ENCODE assay signal across 29 cellular contexts in the genomic region with DNA sequence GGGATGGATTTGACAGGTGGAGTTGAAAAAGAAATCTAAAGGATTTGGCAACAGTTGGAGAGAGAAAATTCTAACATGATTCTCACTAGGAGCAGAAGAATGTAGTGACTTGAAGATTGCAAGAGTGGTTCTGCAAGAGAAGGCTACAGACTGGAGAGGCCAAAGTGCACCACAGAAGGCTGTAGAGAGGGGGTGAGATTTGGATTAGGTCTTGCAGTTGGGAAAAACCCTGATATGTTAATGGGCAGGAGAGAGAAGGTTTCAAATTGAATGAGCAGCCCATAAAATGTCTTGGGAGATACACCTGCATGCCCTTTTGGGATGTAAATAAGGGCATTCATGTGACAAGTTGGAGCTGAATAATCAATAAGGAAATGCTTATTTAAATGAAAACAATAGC. TPM values are rescaled to one million over a fixed set of nuclear protein-coding genes. Genes with fewer than 3 reads are reported as not detected.
A peak's percentile ranks its signal among the peaks of the same experiment; 100 is the strongest.
DNase-seq lines count a peak whose midpoint lies in the region; ATAC-seq and TF ChIP-seq lines count a peak whose summit lies in the region.
"Had no signal": no experiment of that assay in that cellular context is flagged by ENCODE, and none has a peak within 500 bp of the region (broad histone marks: within the 10 kb centered on the region; RNA-seq: fewer than 3 reads in every experiment).

No MANE protein-coding gene starts in this region.

- H3K27me3 ChIP-seq in CD4-positive, alpha-beta T cell (ENCODE audit: control insufficient read depth, insufficient read depth, low read length): no peaks in the 10 kb centered on the region

- no peaks in the 10 kb centered on the region for H3K27me3 Mint-ChIP-seq in CD4-positive, alpha-beta T cell
- H3K27me3 Mint-ChIP-seq: B cell had no signal

- no peaks in the 10 kb centered on the region for H3K9me3 Mint-ChIP-seq in CD4-positive, alpha-beta T cell
- H3K9me3 Mint-ChIP-seq: CD8-positive, alpha-beta memory T cell; HFFc6; T-helper 2 cell treated with Interferon-gamma antibody and Interleukin-4, amounts not matched to agents 5 μg/mL and 100 μg/mL, for 36 hours had no signal

- no peak overlapping the region for H3K4me3 Mint-ChIP-seq in CD4-positive, alpha-beta T cell
- H3K4me3 Mint-ChIP-seq: B cell; CD8-positive, alpha-beta memory T cell; HFFc6; T-helper 2 cell treated with Interferon-gamma antibody and Interleukin-4, amounts not matched to agents 5 μg/mL and 100 μg/mL, for 36 hours had no signal

- no peaks in the 10 kb centered on the region for H3K9me3 ChIP-seq in CD4-positive, alpha-beta T cell (ENCODE audit: control insufficient read depth, low read length)
- H3K9me3 ChIP-seq: A549, HAP-1 had no signal

- intact Hi-C loops in CD4-positive, alpha-beta T cell (cut with DNase I, micrococcal nuclease): no loop called here

- no peak overlapping the region for H3K4me3 ChIP-seq in epithelial cell of proximal tubule (ENCODE audit: low read depth, low read length)
- H3K4me3 ChIP-seq: A549, HAP-1 had no signal

- H3K27ac Mint-ChIP-seq in CD4-positive, alpha-beta T cell: no peak overlapping the region
- H3K27ac Mint-ChIP-seq: B cell; CD8-positive, alpha-beta memory T cell; HFFc6; T-helper 2 cell treated with Interferon-gamma antibody and Interleukin-4, amounts not matched to agents 5 μg/mL and 100 μg/mL, for 36 hours had no signal

- CTCF ChIA-PET in CD4-positive, alpha-beta T cell (lab: Charles Lee): no interaction called here

- POLR2A ChIA-PET in CD4-positive, alpha-beta T cell (lab: Charles Lee): no interaction called here

- DNase-seq in GM13976 (ENCODE audit: low spot score) (peak; percentile 23), GM20000 (ENCODE audit: low spot score) (peak; percentile 2), epithelial cell of proximal tubule (ENCODE audit: low read depth) (peak; percentile 2), NCI-H1105 (lab: John Stamatoyannopoulos, UW) (no peak), GF-D8 (lab: John Stamatoyannopoulos, UW) (no peak)
- DNase-seq in CD4-positive, alpha-beta T cell: no peak
- DNase-seq: Calu3; CD8-positive, alpha-beta memory T cell; DMS79 treated with DMSO at 0.1 percent for 48 hours; HFFc6; NCI-H1048; NCI-H1417 treated with DMSO at 0.1 percent for 48 hours; NCI-H1694 treated with DMSO at 0.1 percent for 48 hours; NCI-H2081; NCI-H226; NCI-H510A; NCI-H69; SHP77 treated with DMSO at 0.1 percent for 48 hours; T-helper 1 cell had no signal

- H3K4me1 Mint-ChIP-seq in CD4-positive, alpha-beta T cell (ENCODE audit: low read depth): no peaks in the 10 kb centered on the region
- H3K4me1 Mint-ChIP-seq: B cell; CD8-positive, alpha-beta memory T cell had no signal

- peak; percentile 44 for ATAC-seq in HG02642 (IDR thresholded peaks at IDR 0.05; ENCODE audit: poor library complexity, unreplicated experiment)
- no peak for ATAC-seq in GM18498 (IDR thresholded peaks at IDR 0.05; ENCODE audit: unreplicated experiment)
- ATAC-seq in CD4-positive, alpha-beta T cell (ENCODE audit: poor library complexity): no peak
- ATAC-seq: A549, Panc1 had no signal

- TF ChIP-seq CTCF in GM13976 (IDR thresholded peaks at IDR 0.05; ENCODE audit: borderline replicate concordance, control extremely low read depth, extremely low read depth, insufficient read depth, missing control alignments): no peak
- TF ChIP-seq CTCF in GM20000 (IDR thresholded peaks at IDR 0.05; ENCODE audit: extremely low read depth, missing control alignments): no peak
- no peak for TF ChIP-seq CTCF in epithelial cell of proximal tubule (conservative IDR thresholded peaks at IDR 0.05; ENCODE audit: low read depth, low read length)
- TF ChIP-seq CTCF in CD4-positive, alpha-beta T cell (IDR thresholded peaks at IDR 0.05): no peak

- in situ Hi-C loops in GM13976 (cut with MboI; ENCODE audit: low sequenced_read_pairs, unreplicated experiment): no loop called here

- H3K27ac ChIP-seq in CD4-positive, alpha-beta T cell (ENCODE audit: low read depth, low read length): no peak overlapping the region
- H3K27ac ChIP-seq: A549, C4-2B, HL-60 had no signal

- no peaks in the 10 kb centered on the region for H3K36me3 Mint-ChIP-seq in CD4-positive, alpha-beta T cell (ENCODE audit: low read depth)
- H3K36me3 Mint-ChIP-seq: CD8-positive, alpha-beta memory T cell had no signal

RNA-seq across cellular contexts. Expression of a gene that starts 14.7 kb away (rescaled TPM):
- total RNA-seq in epithelial cell of proximal tubule: not detected in 2 replicates
- not detected for total RNA-seq in CD4-positive, alpha-beta T cell
- total RNA-seq: B cell; CD8-positive, alpha-beta memory T cell; HFFc6; OCI-LY7 had no signal

Comparison
In these comparisons a context has a peak if more than half of its experiments do, and no peak if none do; other contexts are left out.
1. DNase-seq: peak in GM13976 (single experiment), GM20000 (single experiment) and epithelial cell of proximal tubule (single experiment); none in NCI-H1105 (single experiment), CD4-positive, alpha-beta T cell (0 of 10) and GF-D8 (single experiment).